ENCODE assay signal across 8 cellular contexts in genomic region chr16:85026696-85027095, GRCh38. TPM values are rescaled to one million over a fixed set of nuclear protein-coding genes. Genes with fewer than 3 reads are reported as not detected.
DNase-seq lines count a peak whose midpoint lies in the region; ATAC-seq, FAIRE-seq and TF ChIP-seq lines count a peak whose summit lies in the region.

No MANE protein-coding gene starts in this region.

- peak overlapping the region in 4 of 5 donors; percentile 88 to 95 (median 90) for H3K9ac ChIP-seq in subcutaneous abdominal adipose tissue (ENCODE audit: low read length in 5 of 5)

- intact Hi-C loops in activated CD4-positive, alpha-beta T cell treated with anti-CD3 and anti-CD28 coated beads for 36 hours (cut with DNase I, micrococcal nuclease), result loop anchor here (1.0 to 10.0 kb wide), 11 partner anchors 15 to 1528 kb away; partner anchors contain the start of genes COTL1 (in 1 of the 2), DNAAF1 (in 1 of the 2), HSDL1 (in 1 of the 2) and MBTPS1 (in 1 of the 2)
- intact Hi-C loops in left colon (cut with DNase I, micrococcal nuclease), result no loop called here

- H3K4me3 Mint-ChIP-seq in activated CD4-positive, alpha-beta T cell treated with anti-CD3 and anti-CD28 coated beads for 36 hours, result peak overlapping the region; percentile 83
- peak overlapping the region; percentile 88 for H3K4me3 Mint-ChIP-seq in activated naive CD8-positive, alpha-beta T cell

- H3K36me3 Mint-ChIP-seq in activated CD4-positive, alpha-beta T cell treated with anti-CD3 and anti-CD28 coated beads for 36 hours (ENCODE audit: low read depth), result peaks cover 4% of the 10 kb centered on the region
- H3K36me3 Mint-ChIP-seq in activated naive CD8-positive, alpha-beta T cell, result peaks cover 4% of the 10 kb centered on the region

- peaks cover 0 to 6% (median 0%) of the 10 kb centered on the region in 5 donors for H3K9me3 ChIP-seq in subcutaneous abdominal adipose tissue (ENCODE audit: control insufficient read depth in 5 of 5, low read length in 5 of 5)

- H3K4me1 ChIP-seq in subcutaneous abdominal adipose tissue (ENCODE audit: control insufficient read depth in 5 of 5, insufficient read depth in 5 of 5, low read length in 5 of 5), result peaks cover 9 to 34% (median 32%) of the 10 kb centered on the region in 5 donors

- H3K27me3 ChIP-seq in subcutaneous abdominal adipose tissue (ENCODE audit: control insufficient read depth in 5 of 5, insufficient read depth in 4 of 5, low read length in 5 of 5), result no peaks in the 10 kb centered on the region

- peaks cover 37% of the 10 kb centered on the region for H3K4me1 Mint-ChIP-seq in activated CD4-positive, alpha-beta T cell treated with anti-CD3 and anti-CD28 coated beads for 36 hours
- H3K4me1 Mint-ChIP-seq in activated naive CD8-positive, alpha-beta T cell (ENCODE audit: low read depth), result peaks cover 40% of the 10 kb centered on the region

- no peak for TF ChIP-seq POLR2A in GM12891 (IDR thresholded peaks at IDR 0.05; ENCODE audit: low read depth, low read length)

- no peaks in the 10 kb centered on the region for H3K9me3 Mint-ChIP-seq in activated CD4-positive, alpha-beta T cell treated with anti-CD3 and anti-CD28 coated beads for 36 hours (ENCODE audit: low read depth)
- no peaks in the 10 kb centered on the region for H3K9me3 Mint-ChIP-seq in activated naive CD8-positive, alpha-beta T cell (ENCODE audit: low read depth)

- peak overlapping the region; percentile 86 to 93 (median 91) for H3K4me3 ChIP-seq in subcutaneous abdominal adipose tissue (ENCODE audit: low read depth in 1 of 5, low read length in 5 of 5)

- H3K27me3 Mint-ChIP-seq in activated CD4-positive, alpha-beta T cell treated with anti-CD3 and anti-CD28 coated beads for 36 hours, result no peaks in the 10 kb centered on the region
- H3K27me3 Mint-ChIP-seq in activated naive CD8-positive, alpha-beta T cell, result no peaks in the 10 kb centered on the region

- ATAC-seq in activated CD4-positive, alpha-beta T cell treated with anti-CD3 and anti-CD28 coated beads for 36 hours, result no peak
- ATAC-seq in left colon (peak; percentile 28), left lobe of liver (no peak)

- CTCF ChIA-PET in activated CD4-positive, alpha-beta T cell treated with anti-CD3 and anti-CD28 coated beads for 36 hours (lab: Charles Lee), result interaction anchor here (0.6 to 5.9 kb wide), 8 partner anchors 11 to 60 kb away, joined by 3 to 37 read pairs (median 6); partner anchors contain the start of gene ZDHHC7

- FAIRE-seq in GM12891 (lab: Jason Lieb, UNC), result no peak

- no peak overlapping the region for H3K27ac ChIP-seq in subcutaneous abdominal adipose tissue (ENCODE audit: low read depth, low read length)

- POLR2A ChIA-PET in activated CD4-positive, alpha-beta T cell treated with anti-CD3 and anti-CD28 coated beads for 36 hours (lab: Charles Lee), result interaction anchor here (1.0 to 1.5 kb wide), 2 partner anchors 16 to 21 kb away, joined by 3 read pairs; partner anchors contain the start of gene ZDHHC7

- no peak for DNase-seq in activated CD4-positive, alpha-beta T cell treated with anti-CD3 and anti-CD28 coated beads for 36 hours
- DNase-seq in activated CD4-positive, alpha-beta T cell treated with anti-CD3 and anti-CD28 coated beads for 4 hours, result no peak
- no peak for DNase-seq in left colon
- DNase-seq in GM12891 (ENCODE audit: insufficient read length, low spot score), result no peak
- DNase-seq in NCI-H226, result no peak
- DNase-seq in left lobe of liver (ENCODE audit: low spot score), result no peak

- peak overlapping the region; percentile 74 for H3K27ac Mint-ChIP-seq in activated CD4-positive, alpha-beta T cell treated with anti-CD3 and anti-CD28 coated beads for 36 hours
- H3K27ac Mint-ChIP-seq in activated naive CD8-positive, alpha-beta T cell, result peak overlapping the region; percentile 66

- peaks cover 0 to 3% (median 0%) of the 10 kb centered on the region in 5 donors for H3K36me3 ChIP-seq in subcutaneous abdominal adipose tissue (ENCODE audit: control insufficient read depth in 5 of 5, insufficient read depth in 5 of 5, low read length in 5 of 5)

TF ChIP-seq in GM12891, 5 proteins besides CTCF, POLR2A, EP300 and RAD21:
- no peak for TF ChIP-seq PAX5 (IDR thresholded peaks at IDR 0.05; ENCODE audit: insufficient read depth, low read length, severe bottlenecking)
- no peak for TF ChIP-seq TAF1 (IDR thresholded peaks at IDR 0.05; ENCODE audit: low read depth, low read length)
- no peak for TF ChIP-seq POLR2AphosphoS5 (IDR thresholded peaks at IDR 0.05; ENCODE audit: low read depth, low read length)
- no peak for TF ChIP-seq POU2F2 (IDR thresholded peaks at IDR 0.05; ENCODE audit: low read depth, low read length)

RNA-seq across cellular contexts. Expression of gene KIAA0513, which starts 0.9 kb away (rescaled TPM):
- 10 to 100 TPM in 1 of 2 experiments, 1 to 10 TPM in 1; 9.6 to 10.4 TPM for total RNA-seq in activated CD4-positive, alpha-beta T cell treated with anti-CD3 and anti-CD28 coated beads for 36 hours
- 10 to 100 TPM; 28.9 to 40.3 TPM for total RNA-seq in left colon
- polyA plus RNA-seq in GM12891 (2012; ENCODE audit: low read depth, missing spikeins), result 7.1 TPM
- 5.0 TPM for total RNA-seq in left lobe of liver

RNA-seq across cellular contexts. Expression of gene ZDHHC7, which starts 15.4 kb away (rescaled TPM):
- 10 to 100 TPM; 25.1 to 27.8 TPM for total RNA-seq in activated CD4-positive, alpha-beta T cell treated with anti-CD3 and anti-CD28 coated beads for 36 hours
- 10 to 100 TPM; 73.9 to 76.9 TPM for total RNA-seq in left colon
- 16.1 TPM for polyA plus RNA-seq in GM12891 (2012; ENCODE audit: low read depth, missing spikeins)
- total RNA-seq in left lobe of liver, result 14.5 TPM

Comparison
In these comparisons a context has a peak if more than half of its experiments do, and no peak if none do; other contexts are left out.
1. intact Hi-C loops: an anchor here in activated CD4-positive, alpha-beta T cell treated with anti-CD3 and anti-CD28 coated beads for 36 hours (1.0 to 10.0 kb wide); none called in left colon.